In the genomic region with DNA sequence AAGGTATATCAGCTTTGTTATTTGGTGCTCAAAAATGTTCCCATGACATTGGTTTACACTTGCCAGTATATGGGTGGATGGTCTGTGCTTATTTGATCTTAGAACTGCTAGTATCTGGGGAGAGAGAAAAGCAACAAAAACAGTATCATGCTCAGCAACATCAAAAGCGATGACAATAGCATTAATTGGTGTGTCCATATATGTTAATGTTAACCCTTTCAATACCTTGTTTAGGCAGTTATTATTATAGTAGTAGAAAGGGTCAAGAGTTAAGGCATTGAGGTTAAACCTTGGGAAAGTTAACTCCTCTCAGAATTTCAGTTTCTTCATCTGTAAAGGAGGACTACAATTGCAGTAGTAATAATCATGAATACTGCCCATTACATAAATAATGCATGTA, we compare ENCODE assay signal across 31 cellular contexts.
"Had no signal": no experiment of that assay in that cellular context is flagged by ENCODE, and none has a peak within 500 bp of the region (broad histone marks: within the 10 kb centered on the region; RNA-seq: fewer than 3 reads in every experiment).

No MANE protein-coding gene starts in this region.

- H3K4me1 ChIP-seq: breast epithelium, Peyer's patch had no signal

- H3K27me3 ChIP-seq: adrenal gland, body of pancreas, breast epithelium, Peyer's patch had no signal

- H3K36me3 ChIP-seq: adrenal gland, breast epithelium, Peyer's patch had no signal

- H3K9me3 ChIP-seq: adrenal gland, body of pancreas, breast epithelium, Peyer's patch had no signal

- H3K27ac ChIP-seq: adrenal gland, body of pancreas, breast epithelium, Peyer's patch had no signal

- ATAC-seq: activated CD8-positive, alpha-beta T cell treated with anti-CD3 and anti-CD28 coated beads, Interleukin-2, amount 10 ng/mL, durations not matched to agents 7 days and 5 days; body of pancreas; PC-3 had no signal

- FAIRE-seq: astrocyte had no signal

- DNase-seq: activated CD4-positive, alpha-beta T cell treated with anti-CD3 and anti-CD28 coated beads, Interleukin-2, amount 10 ng/mL, durations not matched to agents 24 days and 14 days; activated CD4-positive, alpha-beta T cell treated with anti-CD3 and anti-CD28 coated beads, Interleukin-2, amount 50 U/mL, for 48 hours; activated CD8-positive, alpha-beta T cell treated with anti-CD3 and anti-CD28 coated beads, Interleukin-2, amount 10 ng/mL, durations not matched to agents 7 days and 5 days; activated gamma-delta T cell; activated naive CD4-positive, alpha-beta T cell treated with Interleukin-2 at 50 U/mL for 16 hours; activated naive CD8-positive, alpha-beta T cell treated with anti-CD3 and anti-CD28 coated beads, Interleukin-2, amount 10 ng/mL, durations not matched to agents 7 days and 5 days; activated T-cell treated with anti-CD3 and anti-CD28 coated beads, Interleukin-2, amount 50 U/mL, for 24 hours; adrenal gland; body of pancreas; caudate nucleus; Karpas-422; KBM-7; NCI-H1048; NCI-H1105 treated with DMSO at 0.1 percent for 48 hours; NCI-H1436; NCI-H1694; NCI-H1930; NCI-H2081 treated with DMSO at 0.1 percent for 48 hours; NCI-H226; NCI-H446 treated with DMSO at 0.1 percent for 48 hours; NCI-H524; NCI-H69; NK-92 treated with Interleukin-12 subunit alpha and Interleukin-12 subunit beta, amount 100 ng/mL, for 24 hours; PC-3; Peyer's patch; RPMI8226; SW 1271; T-helper 1 cell; T1000 had no signal

- H3K4me3 ChIP-seq: adrenal gland, body of pancreas, breast epithelium, Peyer's patch had no signal
